Comparison of ENCODE assay signal across 22 cellular contexts in the genomic region with DNA sequence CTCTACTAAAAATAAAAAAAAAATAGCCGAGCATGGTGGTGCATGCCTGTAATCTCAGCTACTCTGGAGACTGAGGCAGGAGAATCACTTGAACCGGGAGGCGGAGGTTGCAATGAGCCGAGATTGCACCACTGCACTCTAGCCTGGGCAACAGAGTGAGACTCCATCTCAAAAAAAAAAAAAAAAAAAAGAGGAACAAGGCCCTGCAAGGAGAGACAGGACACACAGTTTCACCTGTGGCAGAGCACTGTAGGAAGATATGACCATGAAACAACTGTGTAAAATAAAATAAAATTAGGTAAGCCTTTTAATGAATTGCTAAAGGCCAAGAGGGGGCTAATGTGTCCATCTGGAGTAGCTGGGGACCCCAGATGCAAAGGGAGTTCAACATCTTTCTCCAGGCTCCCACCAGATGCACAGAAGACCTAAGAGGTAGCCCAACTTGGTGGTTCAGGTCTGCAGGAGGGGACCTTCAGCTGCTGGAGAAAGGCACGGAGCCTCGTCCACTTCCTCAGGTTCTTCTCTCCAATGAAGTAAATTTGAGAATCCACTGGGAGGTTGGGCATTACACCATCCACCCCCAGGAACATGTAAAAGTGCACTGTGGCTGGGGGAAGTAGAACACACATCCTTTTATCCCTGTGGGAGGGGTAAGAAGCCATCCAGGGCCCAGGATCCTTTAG. TPM values are rescaled to one million over a fixed set of nuclear protein-coding genes. Genes with fewer than 3 reads are reported as not detected.
A peak's percentile ranks its signal among the peaks of the same experiment; 100 is the strongest.
DNase-seq lines count a peak whose midpoint lies in the region; TF ChIP-seq lines count a peak whose summit lies in the region.
"Had no signal": no experiment of that assay in that cellular context is flagged by ENCODE, and none has a peak within 500 bp of the region (broad histone marks: within the 10 kb centered on the region; RNA-seq: fewer than 3 reads in every experiment).

No MANE protein-coding gene starts in this region.

- no peaks in the 10 kb centered on the region for H3K27me3 ChIP-seq in hepatocyte
- H3K27me3 ChIP-seq in sigmoid colon, result no peaks in the 10 kb centered on the region
- H3K27me3 ChIP-seq in effector memory CD4-positive, alpha-beta T cell (replicated peaks; ENCODE audit: control insufficient read depth, insufficient read depth, low read length, poor library complexity, severe bottlenecking), result no peaks in the 10 kb centered on the region
- H3K27me3 ChIP-seq: BE2C, SJCRH30 had no signal

- no peak for TF ChIP-seq EP300 in sigmoid colon (IDR thresholded peaks at IDR 0.05)

- peak overlapping the region; percentile 86 for H3K27ac ChIP-seq in hepatocyte
- no peak overlapping the region for H3K27ac ChIP-seq in sigmoid colon
- no peak overlapping the region for H3K27ac ChIP-seq in effector memory CD4-positive, alpha-beta T cell (ENCODE audit: insufficient read depth, low read length, poor library complexity, severe bottlenecking)
- H3K27ac ChIP-seq: A549, SJCRH30 had no signal

- H3K4me3 ChIP-seq in hepatocyte, result no peak overlapping the region
- no peak overlapping the region for H3K4me3 ChIP-seq in sigmoid colon
- H3K4me3 ChIP-seq in effector memory CD4-positive, alpha-beta T cell (ENCODE audit: insufficient read depth, low read depth, low read length, poor library complexity, severe bottlenecking), result no peak overlapping the region
- H3K4me3 ChIP-seq: A549, SJCRH30 had no signal

- no peaks in the 10 kb centered on the region for H3K79me2 ChIP-seq in hepatocyte

- intact Hi-C loops in sigmoid colon (cut with DNase I), result no loop called here

- DNase-seq in stimulated activated CD4-positive, alpha-beta T cell treated with anti-CD3 and anti-CD28 coated beads, Interleukin-4, amount 100 ng/mL, for 24 hours, result peak; percentile 1
- DNase-seq in stimulated activated CD4-positive, alpha-beta T cell treated with anti-CD3 and anti-CD28 coated beads, Interleukin-2, amount 100 ng/mL, for 24 hours, result no peak
- DNase-seq in hepatocyte (ENCODE audit: low spot score) (no peak), sigmoid colon (peak; percentile 25), NCI-H2196 treated with DMSO at 0.1 percent for 48 hours (lab: John Stamatoyannopoulos, UW; ENCODE audit: unreplicated experiment) (no peak)
- no peak for DNase-seq in activated naive CD4-positive, alpha-beta T cell treated with anti-CD3 and anti-CD28 coated beads, Interleukin-2, amount 50 U/mL, for 16 hours
- DNase-seq in effector memory CD4-positive, alpha-beta T cell, result no peak
- DNase-seq: BE2C; CD4-positive, CD25-positive, alpha-beta regulatory T cell; EL; GF-D8; Karpas-422; NCI-H1048; NCI-H1417 treated with DMSO at 0.1 percent for 48 hours; NCI-H187 treated with DMSO at 0.1 percent for 48 hours; NCI-H2107; NCI-H510A; NCI-H748 treated with DMSO at 0.1 percent for 48 hours; NK-92 treated with Interleukin-12 subunit alpha and Interleukin-12 subunit beta, amount 100 ng/mL, for 24 hours; OCI-M1 had no signal

- TF ChIP-seq POLR2A in sigmoid colon (IDR thresholded peaks at IDR 0.05), result no peak

- H3K36me3 ChIP-seq in hepatocyte (replicated peaks; ENCODE audit: insufficient read depth, low read depth) (no peaks in the 10 kb centered on the region), sigmoid colon (peaks cover 0 to 10% (median 7%) of the 10 kb centered on the region in 4 donors)
- H3K36me3 ChIP-seq in effector memory CD4-positive, alpha-beta T cell (ENCODE audit: control insufficient read depth, insufficient read depth, low read length), result peaks cover 16% of the 10 kb centered on the region

- H3K9me3 ChIP-seq in hepatocyte (ENCODE audit: low read depth), result no peaks in the 10 kb centered on the region
- H3K9me3 ChIP-seq in sigmoid colon, result no peaks in the 10 kb centered on the region
- no peaks in the 10 kb centered on the region for H3K9me3 ChIP-seq in effector memory CD4-positive, alpha-beta T cell (ENCODE audit: control insufficient read depth, low read length)
- H3K9me3 ChIP-seq: A549, BE2C, SJCRH30 had no signal

- no peak overlapping the region for H3K4me2 ChIP-seq in hepatocyte
- H3K4me2 ChIP-seq: A549 had no signal

- peaks cover 4% of the 10 kb centered on the region for H3K4me1 ChIP-seq in hepatocyte (ENCODE audit: insufficient read depth)
- H3K4me1 ChIP-seq in sigmoid colon, result no peaks in the 10 kb centered on the region
- peaks cover 3% of the 10 kb centered on the region for H3K4me1 ChIP-seq in effector memory CD4-positive, alpha-beta T cell (ENCODE audit: control insufficient read depth, insufficient read depth, low read length, poor library complexity, severe bottlenecking)
- H3K4me1 ChIP-seq: A549, BE2C, SJCRH30 had no signal

- WGBS in hepatocyte (ENCODE audit: low lambda C conversion rate, missing lambda C conversion rate), result 98% methylated on average over 6 of the region's 6 CpGs
- 89 to 95% methylated on average over 6 of the region's 6 CpGs for WGBS in sigmoid colon, 2 donors

- H3K9me2 ChIP-seq in hepatocyte (replicated peaks; ENCODE audit: insufficient read depth), result no peaks in the 10 kb centered on the region

- no peak for TF ChIP-seq CTCF in hepatocyte (IDR thresholded peaks at IDR 0.05; ENCODE audit: poor library complexity)
- no peak for TF ChIP-seq CTCF in sigmoid colon (IDR thresholded peaks at IDR 0.05)

- H4K20me1 ChIP-seq in hepatocyte (ENCODE audit: insufficient read depth, poor library complexity, severe bottlenecking), result no peaks in the 10 kb centered on the region

- H2AFZ ChIP-seq in hepatocyte, result no peak overlapping the region

RNA-seq across cellular contexts. Expression of gene PPIF, which starts 12.7 kb away (rescaled TPM):
- total RNA-seq in hepatocyte (64.3 and 79.4 TPM in 2 replicates), sigmoid colon (10 to 100 TPM; 26.4 to 48.5 (median 32.5) TPM)
- polyA plus RNA-seq in hepatocyte (69.7 and 70.3 TPM in 2 replicates), sigmoid colon (10 to 100 TPM; 60.7 to 74.9 (median 71.9) TPM)

Comparison
In these comparisons a context has a peak if more than half of its experiments do, and no peak if none do; other contexts are left out.
1. DNase-seq: peak in stimulated activated CD4-positive, alpha-beta T cell treated with anti-CD3 and anti-CD28 coated beads, Interleukin-4, amount 100 ng/mL, for 24 hours (single experiment) and sigmoid colon (single experiment); none in stimulated activated CD4-positive, alpha-beta T cell treated with anti-CD3 and anti-CD28 coated beads, Interleukin-2, amount 100 ng/mL, for 24 hours (0 of 2), hepatocyte (single experiment), activated naive CD4-positive, alpha-beta T cell treated with anti-CD3 and anti-CD28 coated beads, Interleukin-2, amount 50 U/mL, for 16 hours (single experiment), effector memory CD4-positive, alpha-beta T cell (0 of 3) and NCI-H2196 treated with DMSO at 0.1 percent for 48 hours (single experiment).